ENCODE assay signal across 1 cellular context in the genomic region with DNA sequence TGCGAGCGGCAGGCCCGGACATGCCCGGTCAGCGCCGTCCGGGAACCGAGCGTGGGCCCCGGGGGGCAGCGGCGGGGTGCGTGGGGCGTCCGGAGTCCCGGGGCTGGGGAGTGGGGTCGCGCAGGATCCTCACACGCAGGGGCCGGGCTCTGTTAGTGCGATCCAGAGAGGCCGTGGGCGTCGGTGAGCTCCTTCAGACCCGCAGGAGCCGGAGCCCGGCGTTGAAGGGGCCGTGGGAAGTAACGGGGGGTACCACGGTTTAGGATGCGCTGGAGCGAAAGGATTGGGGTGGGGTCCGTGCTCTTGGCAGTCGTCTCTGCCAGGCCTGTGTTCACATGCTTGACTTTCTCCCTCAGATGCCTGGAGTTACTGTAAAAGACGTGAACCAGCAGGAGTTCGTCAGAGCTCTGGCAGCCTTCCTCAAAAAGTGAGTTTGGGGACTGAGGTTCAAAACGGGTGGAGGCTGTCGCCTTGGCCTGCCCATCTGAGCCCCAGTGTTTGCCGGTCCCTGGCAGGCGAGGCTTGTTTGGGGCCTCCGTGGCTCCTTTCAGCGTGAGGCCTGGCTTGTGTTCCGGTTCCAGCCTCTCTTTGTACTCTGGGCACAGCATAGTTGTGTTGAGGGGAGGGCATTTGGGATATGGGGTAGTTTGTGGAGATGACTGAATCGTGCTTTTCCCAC.
A peak's percentile ranks its signal among the peaks of the same experiment; 100 is the strongest.
TF ChIP-seq lines count a peak whose summit lies in the region.

No MANE protein-coding gene starts in this region.

TF ChIP-seq in A549, 52 proteins besides CTCF, POLR2A, EP300 and RAD21 (continued from another document):
- TF ChIP-seq REST (IDR thresholded peaks at IDR 0.05) (peak; percentile 14; the same call in 1 of the 2 replicates), FOXS1 (CRISPR knock-in tag; IDR thresholded peaks at IDR 0.05) (no peak), JUN (IDR thresholded peaks at IDR 0.05) (peak in 1 of 2 experiments; percentile 96; a peak in 4 of 5 replicates), SMC3 (IDR thresholded peaks at IDR 0.05) (no peak), ELK1 (IDR thresholded peaks at IDR 0.05; ENCODE audit: low read depth, low read length) (no peak), HES2 (IDR thresholded peaks at IDR 0.05) (no peak), NR3C1 (IDR thresholded peaks at IDR 0.05) (no peak), HEYL (CRISPR knock-in tag; IDR thresholded peaks at IDR 0.05) (no peak), CBX8 (IDR thresholded peaks at IDR 0.05) (no peak), JUNB (IDR thresholded peaks at IDR 0.05) (no peak), USF2 (IDR thresholded peaks at IDR 0.05) (no peak), NFE2L2 (conservative IDR thresholded peaks at IDR 0.05; ENCODE audit: low read length) (no peak), TFCP2L1 (CRISPR knock-in tag; IDR thresholded peaks at IDR 0.05) (peak; percentile 87), NPAS2 (CRISPR knock-in tag; IDR thresholded peaks at IDR 0.05; ENCODE audit: borderline replicate concordance) (0 out of 2 replicates have a peak, but pooled peaks have one; percentile 73), EHMT2 (IDR thresholded peaks at IDR 0.05; ENCODE audit: low read depth) (no peak), CEBPB (IDR thresholded peaks at IDR 0.05) (no peak), ZNF302 (CRISPR knock-in tag; IDR thresholded peaks at IDR 0.05) (no peak), HOXA7 (CRISPR knock-in tag; IDR thresholded peaks at IDR 0.05) (peak; percentile 59; the same call in 1 of the 2 replicates), RNF2 (IDR thresholded peaks at IDR 0.05; ENCODE audit: borderline replicate concordance, low read depth) (no peak), RARB (CRISPR knock-in tag; IDR thresholded peaks at IDR 0.05) (peak; percentile 73; the same call in 1 of the 2 replicates), MAZ (IDR thresholded peaks at IDR 0.05; ENCODE audit: borderline replicate concordance, low read depth, low read length) (no peak), EHF (CRISPR knock-in tag; IDR thresholded peaks at IDR 0.05) (no peak), GATA3 (IDR thresholded peaks at IDR 0.05; ENCODE audit: borderline replicate concordance) (no peak), BHLHE40 (IDR thresholded peaks at IDR 0.05; ENCODE audit: low read depth, low read length) (no peak), HOXB13 (CRISPR knock-in tag; IDR thresholded peaks at IDR 0.05; ENCODE audit: low read depth) (no peak), HMGXB4 (CRISPR knock-in tag; IDR thresholded peaks at IDR 0.05; ENCODE audit: borderline replicate concordance) (no peak), SREBF2 (IDR thresholded peaks at IDR 0.05) (no peak), RFX5 (IDR thresholded peaks at IDR 0.05) (no peak), ESRRA (IDR thresholded peaks at IDR 0.05; ENCODE audit: borderline replicate concordance, low read length) (no peak), CHD2 (IDR thresholded peaks at IDR 0.05; ENCODE audit: low read length, partially characterized antibody) (no peak), MYC (IDR thresholded peaks at IDR 0.05; ENCODE audit: borderline replicate concordance, low read length) (no peak)
- TF ChIP-seq, protein P1, sequence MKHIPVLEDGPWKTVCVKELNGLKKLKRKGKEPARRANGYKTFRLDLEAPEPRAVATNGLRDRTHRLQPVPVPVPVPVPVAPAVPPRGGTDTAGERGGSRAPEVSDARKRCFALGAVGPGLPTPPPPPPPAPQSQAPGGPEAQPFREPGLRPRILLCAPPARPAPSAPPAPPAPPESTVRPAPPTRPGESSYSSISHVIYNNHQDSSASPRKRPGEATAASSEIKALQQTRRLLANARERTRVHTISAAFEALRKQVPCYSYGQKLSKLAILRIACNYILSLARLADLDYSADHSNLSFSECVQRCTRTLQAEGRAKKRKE (CRISPR knock-in tag; IDR thresholded peaks at IDR 0.05; ENCODE audit: low read depth), result peak; percentile 59; the same call in 1 of the 2 replicates
- TF ChIP-seq, protein P2, sequence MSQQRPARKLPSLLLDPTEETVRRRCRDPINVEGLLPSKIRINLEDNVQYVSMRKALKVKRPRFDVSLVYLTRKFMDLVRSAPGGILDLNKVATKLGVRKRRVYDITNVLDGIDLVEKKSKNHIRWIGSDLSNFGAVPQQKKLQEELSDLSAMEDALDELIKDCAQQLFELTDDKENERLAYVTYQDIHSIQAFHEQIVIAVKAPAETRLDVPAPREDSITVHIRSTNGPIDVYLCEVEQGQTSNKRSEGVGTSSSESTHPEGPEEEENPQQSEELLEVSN (IDR thresholded peaks at IDR 0.05; ENCODE audit: borderline replicate concordance, low read depth), result no peak
